8 cellular contexts compared by ENCODE assay signal in genomic region chr17:42819939-42820535, GRCh38. TPM values are rescaled to one million over a fixed set of nuclear protein-coding genes. Genes with fewer than 3 reads are reported as not detected.
DNase-seq lines count a peak whose midpoint lies in the region; ATAC-seq, FAIRE-seq and TF ChIP-seq lines count a peak whose summit lies in the region.

No MANE protein-coding gene starts in this region.

- TF ChIP-seq CTCF in GM06990 (IDR thresholded peaks at IDR 0.05; ENCODE audit: insufficient read depth, low read length, poor library complexity, severe bottlenecking) (peak; percentile 85), ascending aorta (IDR thresholded peaks at IDR 0.05) (peak in 2 of 3 experiments; percentile 49 to 58), kidney (IDR thresholded peaks at IDR 0.05; ENCODE audit: borderline replicate concordance, extremely low read depth, insufficient read depth) (peak; percentile 38)

- no peak for FAIRE-seq in kidney (lab: Jason Lieb, UNC)

- H3K36me3 ChIP-seq in GM06990 (ENCODE audit: control insufficient read depth, insufficient read depth, low read length) (peaks cover 19% of the 10 kb centered on the region), ascending aorta (peaks cover 54 to 64% of the 10 kb centered on the region in 2 donors), kidney (ENCODE audit: control insufficient read depth in 1 of 2, insufficient read depth in 2 of 2, low read length in 2 of 2) (peaks cover 39 to 49% of the 10 kb centered on the region in 2 donors)

- H3K27me3 ChIP-seq in GM06990 (replicated peaks; ENCODE audit: control insufficient read depth, insufficient read depth, low read length): no peaks in the 10 kb centered on the region
- no peaks in the 10 kb centered on the region for H3K27me3 ChIP-seq in ascending aorta

- no peak overlapping the region for H3K27ac Mint-ChIP-seq in T-helper 17 cell

- no peak overlapping the region for H3K9ac ChIP-seq in kidney (ENCODE audit: low read length in 2 of 2)

- peaks cover 6 to 12% of the 10 kb centered on the region in 2 donors for H3K4me1 ChIP-seq in ascending aorta
- H3K4me1 ChIP-seq in kidney (ENCODE audit: control insufficient read depth in 1 of 2, insufficient read depth in 1 of 2, low read depth in 1 of 2, low read length in 2 of 2): peaks cover 5 to 8% of the 10 kb centered on the region in 2 donors

- peaks cover 10% of the 10 kb centered on the region for H3K36me3 Mint-ChIP-seq in T-helper 17 cell (ENCODE audit: low read depth)

- intact Hi-C loops in ascending aorta (cut with DNase I) (loop anchor here (5.0 to 10.0 kb wide), 4 partner anchors 48 to 245 kb away; partner anchors contain the start of genes PLEKHH3, PSMC3IP and VPS25), kidney (cut with DNase I) (loop anchor here (10.0 kb wide), 1 partner anchor 245 kb away; the partner anchor contains the start of gene PSMC3IP)

- no peak for ATAC-seq in T-helper 17 cell
- no peak for ATAC-seq in GM19035 (IDR thresholded peaks at IDR 0.05; ENCODE audit: unreplicated experiment)

- no peaks in the 10 kb centered on the region for H3K27me3 Mint-ChIP-seq in T-helper 17 cell

- no peak overlapping the region for H3K4me3 Mint-ChIP-seq in T-helper 17 cell

- H3K9me3 ChIP-seq in T-helper 17 cell (ENCODE audit: control insufficient read depth, low read length, poor library complexity, severe bottlenecking) (no peaks in the 10 kb centered on the region), ascending aorta (no peaks in the 10 kb centered on the region), kidney (ENCODE audit: control insufficient read depth in 1 of 2, low read length in 2 of 2) (no peaks in the 10 kb centered on the region)

- no peak for DNase-seq in GM06990 (ENCODE audit: extremely low read depth, insufficient read length)
- DNase-seq in NCI-H1417 treated with DMSO at 0.1 percent for 48 hours (lab: John Stamatoyannopoulos, UW): peak; percentile 1
- peak; percentile 47 for DNase-seq in T-helper 17 cell
- DNase-seq in ascending aorta (ENCODE audit: low spot score in 2 of 2): no peak
- DNase-seq in kidney: no peak
- peak; percentile 17 to 42 for DNase-seq in stimulated activated CD8-positive, alpha-beta memory T cell treated with anti-CD3 and anti-CD28 coated beads, Interleukin-15, amount 100 ng/mL, for 4 hours (ENCODE audit: low read depth in 2 of 2)
- no peak for DNase-seq in midbrain (lab: John Stamatoyannopoulos, UW)

- no peak overlapping the region for H3K4me3 ChIP-seq in GM06990 (replicated peaks; ENCODE audit: low read depth, low read length)
- H3K4me3 ChIP-seq in ascending aorta: no peak overlapping the region
- no peak overlapping the region for H3K4me3 ChIP-seq in kidney (ENCODE audit: low read length in 2 of 2)

- peaks cover 23% of the 10 kb centered on the region for H3K4me1 Mint-ChIP-seq in T-helper 17 cell

- H3K27ac ChIP-seq in ascending aorta (no peak overlapping the region), kidney (ENCODE audit: low read depth in 2 of 2, low read length in 2 of 2) (no peak overlapping the region)

RNA-seq across cellular contexts. Expression of gene BECN1, which starts 4.0 kb away (rescaled TPM):
- total RNA-seq in T-helper 17 cell (100 to 1,000 TPM; 125 to 158 TPM), ascending aorta (66.1 TPM), kidney (95.1 TPM)
- 65.9 TPM for polyA plus RNA-seq in kidney (ENCODE audit: insufficient read depth, low read depth, low replicate concordance)

RNA-seq across cellular contexts. Expression of gene PSME3, which starts 13.2 kb away (rescaled TPM):
- 10 to 100 TPM; 71.5 to 78.8 TPM for total RNA-seq in T-helper 17 cell
- total RNA-seq in ascending aorta: 29.7 TPM
- 115 TPM for total RNA-seq in kidney
- 60.3 TPM for polyA plus RNA-seq in kidney (ENCODE audit: insufficient read depth, low read depth, low replicate concordance)

RNA-seq across cellular contexts. Expression of gene CNTD1, which starts 21.4 kb away (rescaled TPM):
- total RNA-seq in T-helper 17 cell (not detected), ascending aorta (not detected), kidney (0.60 TPM)
- 0.95 TPM for polyA plus RNA-seq in kidney (ENCODE audit: insufficient read depth, low read depth, low replicate concordance)

RNA-seq across cellular contexts. Expression of gene COA3, which starts 21.5 kb away (rescaled TPM):
- 10 to 100 TPM; 10.1 to 15.2 TPM for total RNA-seq in T-helper 17 cell
- 9.8 TPM for total RNA-seq in ascending aorta
- 144 TPM for total RNA-seq in kidney
- 656 TPM for polyA plus RNA-seq in kidney (ENCODE audit: insufficient read depth, low read depth, low replicate concordance)

RNA-seq across cellular contexts. Expression of gene AOC2, which starts 24.3 kb away (rescaled TPM):
- 1 to 10 TPM; 1.9 to 2.6 TPM for total RNA-seq in T-helper 17 cell
- total RNA-seq in ascending aorta: not detected
- 1.2 TPM for total RNA-seq in kidney
- polyA plus RNA-seq in kidney (ENCODE audit: insufficient read depth, low read depth, low replicate concordance): 0.58 TPM

Comparison
In these comparisons a context has a peak if more than half of its experiments do, and no peak if none do; other contexts are left out.
1. DNase-seq: peak in NCI-H1417 treated with DMSO at 0.1 percent for 48 hours (single experiment), T-helper 17 cell (3 of 3) and stimulated activated CD8-positive, alpha-beta memory T cell treated with anti-CD3 and anti-CD28 coated beads, Interleukin-15, amount 100 ng/mL, for 4 hours (2 of 2); none in GM06990 (single experiment), ascending aorta (0 of 2), kidney (single experiment) and midbrain (single experiment).
2. Peak in every context shown above with its lines, with median percentiles within 50 percentile points of each other: CTCF ChIP-seq.